22 cellular contexts compared by ENCODE assay signal in the genomic region with DNA sequence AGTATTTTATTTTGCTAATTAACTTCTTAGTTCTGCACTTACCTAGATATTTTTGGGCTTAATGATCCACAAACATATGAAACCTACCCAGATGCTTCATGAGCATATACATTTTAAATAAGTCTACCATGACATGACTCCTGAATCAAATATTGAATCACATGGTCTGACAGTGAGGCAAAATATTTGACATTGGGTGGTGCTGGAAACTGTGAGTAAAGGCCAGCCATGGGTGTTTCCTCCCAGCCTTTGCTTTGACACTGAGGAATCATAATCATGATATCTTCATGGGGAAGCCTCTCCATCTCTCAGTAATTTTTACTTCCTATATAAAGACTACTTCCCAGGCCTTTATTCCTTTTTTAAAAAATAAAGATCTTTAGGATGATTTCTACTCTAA. TPM values are rescaled to one million over a fixed set of nuclear protein-coding genes. Genes with fewer than 3 reads are reported as not detected.
DNase-seq lines count a peak whose midpoint lies in the region; ATAC-seq and TF ChIP-seq lines count a peak whose summit lies in the region.
"Had no signal": no experiment of that assay in that cellular context is flagged by ENCODE, and none has a peak within 500 bp of the region (broad histone marks: within the 10 kb centered on the region; RNA-seq: fewer than 3 reads in every experiment).

No MANE protein-coding gene starts in this region.

- H3K4me1 ChIP-seq in mammary epithelial cell (ENCODE audit: insufficient read depth, low read length) (peaks cover 8% of the 10 kb centered on the region), breast epithelium (no peaks in the 10 kb centered on the region)
- H3K4me1 ChIP-seq: esophagus muscularis mucosa, HAP-1, parathyroid adenoma had no signal

- H4K20me1 ChIP-seq in mammary epithelial cell (ENCODE audit: insufficient read depth, low read length) = no peaks in the 10 kb centered on the region

- no peaks in the 10 kb centered on the region for H3K79me2 ChIP-seq in mammary epithelial cell (ENCODE audit: insufficient read depth, low read length)
- H3K79me2 ChIP-seq: parathyroid adenoma had no signal

- H3K4me3 Mint-ChIP-seq in stimulated activated effector memory CD8-positive, alpha-beta T cell treated with anti-CD3 and anti-CD28 coated beads, Interleukin-12 subunit alpha, Interleukin-12 subunit beta, amount 100 ng/mL, for 72 hours = no peak overlapping the region
- H3K4me3 Mint-ChIP-seq: brain, naive B cell had no signal

- H3K27ac Mint-ChIP-seq in stimulated activated effector memory CD8-positive, alpha-beta T cell treated with anti-CD3 and anti-CD28 coated beads, Interleukin-12 subunit alpha, Interleukin-12 subunit beta, amount 100 ng/mL, for 72 hours = no peak overlapping the region
- H3K27ac Mint-ChIP-seq: brain, naive B cell had no signal

- H3K9ac ChIP-seq in mammary epithelial cell (ENCODE audit: insufficient read depth, low read length) = no peak overlapping the region
- H3K9ac ChIP-seq: parathyroid adenoma had no signal

- no peak for TF ChIP-seq POLR2A in breast epithelium (IDR thresholded peaks at IDR 0.05)

- H3K4me3 ChIP-seq in mammary epithelial cell (replicated peaks in 1 of 3; ENCODE audit: insufficient read depth in 1 of 3, low read depth in 2 of 3, low read length in 3 of 3) = no peak overlapping the region
- H3K4me3 ChIP-seq in breast epithelium = no peak overlapping the region
- H3K4me3 ChIP-seq: esophagus muscularis mucosa, HAP-1, heart left ventricle, lung, sigmoid colon had no signal

- H3K27ac ChIP-seq in mammary epithelial cell (ENCODE audit: insufficient read depth, low read depth, low read length) (no peak overlapping the region), breast epithelium (no peak overlapping the region), RWPE1 (no peak overlapping the region)
- H3K27ac ChIP-seq: esophagus muscularis mucosa, parathyroid adenoma, sigmoid colon had no signal

- CTCF ChIA-PET in mammary epithelial cell (lab: Charles Lee; ENCODE audit: low non-redundant PET) (no interaction called here), RWPE1 (lab: Yijun Ruan, JAX) (no interaction called here)

- intact Hi-C loops in mammary epithelial cell (cut with micrococcal nuclease) (loop anchor here (1.0 to 2.0 kb wide), 2 partner anchors 23 to 97 kb away; partner anchors contain the start of genes SSR3 and TIPARP), breast epithelium (cut with DNase I; ENCODE audit: low total_unique reads) (no loop called here)

- dilution Hi-C loops in mammary epithelial cell (cut with HindIII; ENCODE audit: low sequenced_read_pairs) = no loop called here

- no peaks in the 10 kb centered on the region for H3K9me3 Mint-ChIP-seq in stimulated activated effector memory CD8-positive, alpha-beta T cell treated with anti-CD3 and anti-CD28 coated beads, Interleukin-12 subunit alpha, Interleukin-12 subunit beta, amount 100 ng/mL, for 72 hours
- H3K9me3 Mint-ChIP-seq: brain had no signal

- no peaks in the 10 kb centered on the region for H3K36me3 ChIP-seq in mammary epithelial cell (ENCODE audit: insufficient read depth, low read length)
- H3K36me3 ChIP-seq in breast epithelium = no peaks in the 10 kb centered on the region
- H3K36me3 ChIP-seq: esophagus muscularis mucosa, HAP-1, heart left ventricle, sigmoid colon had no signal

- H3K4me1 Mint-ChIP-seq in stimulated activated effector memory CD8-positive, alpha-beta T cell treated with anti-CD3 and anti-CD28 coated beads, Interleukin-12 subunit alpha, Interleukin-12 subunit beta, amount 100 ng/mL, for 72 hours = no peaks in the 10 kb centered on the region

- H3K27me3 ChIP-seq in mammary epithelial cell (ENCODE audit: insufficient read depth, low read length) = no peaks in the 10 kb centered on the region
- H3K27me3 ChIP-seq in breast epithelium = no peaks in the 10 kb centered on the region
- H3K27me3 ChIP-seq: esophagus muscularis mucosa, heart left ventricle, sigmoid colon had no signal

- no peak overlapping the region for H3K4me2 ChIP-seq in mammary epithelial cell (ENCODE audit: insufficient read depth, low read depth, low read length)

- no peaks in the 10 kb centered on the region for H3K36me3 Mint-ChIP-seq in stimulated activated effector memory CD8-positive, alpha-beta T cell treated with anti-CD3 and anti-CD28 coated beads, Interleukin-12 subunit alpha, Interleukin-12 subunit beta, amount 100 ng/mL, for 72 hours
- H3K36me3 Mint-ChIP-seq: brain, naive B cell had no signal

- peak; percentile 68 for ATAC-seq in esophagus mucosa
- peak; percentile 71 for ATAC-seq in stimulated activated effector memory CD8-positive, alpha-beta T cell treated with anti-CD3 and anti-CD28 coated beads, Interleukin-12 subunit alpha, Interleukin-12 subunit beta, amount 100 ng/mL, for 72 hours
- no peak for ATAC-seq in HG03135 (IDR thresholded peaks at IDR 0.05; ENCODE audit: unreplicated experiment)
- ATAC-seq: heart left ventricle had no signal

- POLR2A ChIA-PET in RWPE1 (lab: Yijun Ruan, JAX; ENCODE audit: low non-redundant PET) = no interaction called here

- TF ChIP-seq CTCF in mammary epithelial cell (conservative IDR thresholded peaks at IDR 0.05 in 1 of 2, IDR thresholded peaks at IDR 0.05 in 1 of 2; ENCODE audit: extremely low read depth in 1 of 2, insufficient read depth in 1 of 2, low read depth in 1 of 2, low read length in 2 of 2) (no peak), breast epithelium (IDR thresholded peaks at IDR 0.05) (no peak), RWPE1 (conservative IDR thresholded peaks at IDR 0.05; ENCODE audit: low read depth) (no peak)

- no TSS peak for BruUV-seq in mammary epithelial cell (replicated peaks; lab: Mats Ljungman, UMichigan)

- H2AFZ ChIP-seq in mammary epithelial cell (ENCODE audit: low read depth, low read length) = no peak overlapping the region
- H2AFZ ChIP-seq: parathyroid adenoma had no signal

- in situ Hi-C loops in mammary epithelial cell (cut with MboI; ENCODE audit: low sequenced_read_pairs in 2 of 2) = no loop called here

- H3K9me3 ChIP-seq in mammary epithelial cell (replicated peaks; ENCODE audit: insufficient read depth, low read length) = no peaks in the 10 kb centered on the region
- H3K9me3 ChIP-seq in breast epithelium = no peaks in the 10 kb centered on the region
- H3K9me3 ChIP-seq: esophagus muscularis mucosa, HAP-1, heart left ventricle, sigmoid colon had no signal

- DNase-seq in mammary epithelial cell (peak; percentile 39), breast epithelium (ENCODE audit: low spot score in 2 of 2) (no peak), RWPE1 (ENCODE audit: low spot score) (peak; percentile 20), NCI-H1694 treated with DMSO at 0.1 percent for 48 hours (lab: John Stamatoyannopoulos, UW) (no peak), NOMO-1 treated with dmso at 0.1 percent for 144 hours (lab: John Stamatoyannopoulos, UW; ENCODE audit: unreplicated experiment) (no peak)
- DNase-seq in stimulated activated effector memory CD8-positive, alpha-beta T cell treated with anti-CD3 and anti-CD28 coated beads, Interleukin-12 subunit alpha, Interleukin-12 subunit beta, amount 100 ng/mL, for 72 hours (ENCODE audit: low spot score in 2 of 2) = no peak
- DNase-seq: ACHN; activated naive CD4-positive, alpha-beta T cell; heart left ventricle; Kasumi-1; naive B cell; NCI-H1092 treated with DMSO at 0.1 percent for 48 hours; NCI-H526; sigmoid colon; stimulated activated CD4-positive, alpha-beta T cell treated with anti-CD3 and anti-CD28 coated beads, Interleukin-1b, Interleukin-23, amount 100 ng/mL, for 48 hours had no signal

RNA-seq across cellular contexts. Expression of gene SSR3, which starts 22.8 kb away (rescaled TPM):
- 100 to 1,000 TPM; 375 to 388 TPM for total RNA-seq in mammary epithelial cell
- polyA plus RNA-seq in mammary epithelial cell = 339 TPM
- 575 TPM for polyA minus RNA-seq in mammary epithelial cell
- 100 to 1,000 TPM; 109 to 156 (median 110) TPM for total RNA-seq in breast epithelium
- total RNA-seq in esophagus mucosa = 75.9 TPM

Comparison
In these comparisons a context has a peak if more than half of its experiments do, and no peak if none do; other contexts are left out.
1. DNase-seq: peak in mammary epithelial cell (single experiment) and RWPE1 (single experiment); none in breast epithelium (0 of 2), stimulated activated effector memory CD8-positive, alpha-beta T cell treated with anti-CD3 and anti-CD28 coated beads, Interleukin-12 subunit alpha, Interleukin-12 subunit beta, amount 100 ng/mL, for 72 hours (0 of 2), NCI-H1694 treated with DMSO at 0.1 percent for 48 hours (single experiment) and NOMO-1 treated with dmso at 0.1 percent for 144 hours (single experiment).